Comparison of ENCODE assay signal across 28 cellular contexts in genomic region chr4:21102667-21103066, GRCh38.
"Had no signal": no experiment of that assay in that cellular context is flagged by ENCODE, and none has a peak within 500 bp of the region (broad histone marks: within the 10 kb centered on the region; RNA-seq: fewer than 3 reads in every experiment).

No MANE protein-coding gene starts in this region.

- ATAC-seq: activated CD8-positive, alpha-beta T cell treated with anti-CD3 and anti-CD28 coated beads, Interleukin-2, amount 10 ng/mL, durations not matched to agents 7 days and 5 days; Panc1; SK-N-SH treated with all-trans-retinoic acid at 6 μM for 48 hours; WTC11 had no signal

- DNase-seq: activated CD4-positive, alpha-beta T cell treated with anti-CD3 and anti-CD28 coated beads for 48 hours; activated CD4-positive, alpha-beta T cell treated with anti-CD3 and anti-CD28 coated beads, Interleukin-2, amount 50 U/mL, for 4 hours; activated CD4-positive, CD25-positive, alpha-beta regulatory T cell treated with anti-CD3 and anti-CD28 coated beads, Interleukin-2, amount 50 U/mL, for 72 hours; activated CD8-positive, alpha-beta memory T cell treated with anti-CD3 and anti-CD28 coated beads, Interleukin-2, amount 50 U/mL, for 48 hours; activated CD8-positive, alpha-beta T cell treated with anti-CD3 and anti-CD28 coated beads, Interleukin-2, amount 10 ng/mL, durations not matched to agents 7 days and 5 days; activated naive CD4-positive, alpha-beta T cell treated with anti-CD3 and anti-CD28 coated beads, Interleukin-2, amount 50 U/mL, for 16 hours; activated naive CD8-positive, alpha-beta T cell treated with anti-CD3 and anti-CD28 coated beads, Interleukin-2, amount 10 ng/mL, durations not matched to agents 7 days and 5 days; activated T-cell treated with anti-CD3 and anti-CD28 coated beads, Interleukin-2, amount 50 U/mL, for 1 hour; adrenal gland; anterior cingulate cortex; KG1; MG63; NCI-H1105 treated with DMSO at 0.1 percent for 48 hours; NCI-H1436 treated with DMSO at 0.1 percent for 48 hours; NCI-H187; NCI-H2081; NCI-H510A treated with DMSO at 0.1 percent for 48 hours; NCI-H69; OCI-M1; SHP77; SW 1271 had no signal

- H3K36me3 ChIP-seq: adrenal gland, MG63, SJSA1 had no signal

- H3K27me3 Mint-ChIP-seq: activated naive CD8-positive, alpha-beta T cell treated with anti-CD3 and anti-CD28 coated beads, Interleukin-2, amount 10 ng/mL, durations not matched to agents 7 days and 5 days; central memory CD8-positive, alpha-beta T cell had no signal

- H3K27ac ChIP-seq: adrenal gland, RWPE1, SJSA1 had no signal

- H3K4me1 ChIP-seq: adrenal gland, SJSA1 had no signal

- H3K4me3 ChIP-seq: adrenal gland, MG63, SJSA1 had no signal

- H3K4me3 Mint-ChIP-seq: activated CD8-positive, alpha-beta T cell treated with anti-CD3 and anti-CD28 coated beads, Interleukin-2, amount 10 ng/mL, durations not matched to agents 7 days and 5 days; activated naive CD8-positive, alpha-beta T cell treated with anti-CD3 and anti-CD28 coated beads, Interleukin-2, amount 10 ng/mL, durations not matched to agents 7 days and 5 days; brain; central memory CD8-positive, alpha-beta T cell; WTC11 had no signal

- H3K27me3 ChIP-seq: adrenal gland, MG63, SJSA1 had no signal

- H3K4me1 Mint-ChIP-seq: activated naive CD8-positive, alpha-beta T cell treated with anti-CD3 and anti-CD28 coated beads, Interleukin-2, amount 10 ng/mL, durations not matched to agents 7 days and 5 days; brain; central memory CD8-positive, alpha-beta T cell; WTC11 had no signal

- H3K36me3 Mint-ChIP-seq: activated naive CD8-positive, alpha-beta T cell treated with anti-CD3 and anti-CD28 coated beads, Interleukin-2, amount 10 ng/mL, durations not matched to agents 7 days and 5 days; brain; WTC11 had no signal

- H3K27ac Mint-ChIP-seq: activated CD8-positive, alpha-beta T cell treated with anti-CD3 and anti-CD28 coated beads, Interleukin-2, amount 10 ng/mL, durations not matched to agents 7 days and 5 days; activated naive CD8-positive, alpha-beta T cell treated with anti-CD3 and anti-CD28 coated beads, Interleukin-2, amount 10 ng/mL, durations not matched to agents 7 days and 5 days; brain; WTC11 had no signal

- H3K9me3 ChIP-seq: adrenal gland, MG63, SJSA1 had no signal
